Comparison of ENCODE assay signal across 24 cellular contexts in the genomic region with DNA sequence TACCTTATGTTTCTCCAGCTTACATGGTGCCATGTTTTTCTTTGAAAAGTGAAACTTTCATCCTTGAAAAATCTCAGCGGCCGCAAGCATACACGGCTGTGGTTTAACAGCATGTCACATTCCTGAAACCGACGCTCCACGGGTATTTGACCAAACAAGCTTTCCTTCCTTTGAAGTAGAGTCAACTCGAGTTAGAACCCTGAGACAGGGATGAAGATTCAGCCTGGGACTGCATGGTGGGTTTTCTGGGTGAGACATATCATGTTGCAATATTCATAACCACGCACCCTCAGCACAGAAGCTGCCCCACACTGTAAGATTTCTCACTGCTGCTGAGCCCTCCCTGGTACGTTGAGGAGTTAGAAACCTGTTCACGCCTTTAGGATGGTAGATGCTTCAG. TPM values are rescaled to one million over a fixed set of nuclear protein-coding genes. Genes with fewer than 3 reads are reported as not detected.
DNase-seq lines count a peak whose midpoint lies in the region; ATAC-seq and TF ChIP-seq lines count a peak whose summit lies in the region.
"Had no signal": no experiment of that assay in that cellular context is flagged by ENCODE, and none has a peak within 500 bp of the region (broad histone marks: within the 10 kb centered on the region; RNA-seq: fewer than 3 reads in every experiment).

No MANE protein-coding gene starts in this region.

- H3K9me3 Mint-ChIP-seq in endothelial cell (ENCODE audit: unreplicated experiment) = no peaks in the 10 kb centered on the region
- H3K9me3 Mint-ChIP-seq: activated CD4-positive, alpha-beta memory T cell treated with anti-CD3 and anti-CD28 coated beads for 36 hours; effector memory CD8-positive, alpha-beta T cell had no signal

- H3K9me3 ChIP-seq in SJCRH30 (replicated peaks) = no peaks in the 10 kb centered on the region
- H3K9me3 ChIP-seq in esophagus muscularis mucosa = no peaks in the 10 kb centered on the region
- H3K9me3 ChIP-seq: uterus had no signal

- TF ChIP-seq POLR2A in esophagus muscularis mucosa (IDR thresholded peaks at IDR 0.05; ENCODE audit: low read depth) = no peak

- peak; percentile 18 for DNase-seq in EH (ENCODE audit: low read depth)
- peak; percentile 34 to 54 for DNase-seq in SJCRH30
- DNase-seq in esophagus muscularis mucosa (ENCODE audit: extremely low spot score) = peak; percentile 74
- peak; percentile 63 for DNase-seq in non-pigmented ciliary epithelial cell (ENCODE audit: low read depth)
- no peak for DNase-seq in DMS53 (lab: John Stamatoyannopoulos, UW)
- no peak for DNase-seq in NCI-H2029 (lab: John Stamatoyannopoulos, UW)
- no peak for DNase-seq in endothelial cell (ENCODE audit: low spot score)
- DNase-seq: activated CD4-positive, alpha-beta memory T cell treated with anti-CD3 and anti-CD28 coated beads for 36 hours; activated CD4-positive, CD25-positive, alpha-beta regulatory T cell; activated naive CD4-positive, alpha-beta T cell; activated T-cell treated with anti-CD3 and anti-CD28 coated beads for 4 hours; effector memory CD8-positive, alpha-beta T cell; glutamatergic neuron; MV-4-11; NCI-H1694; NCI-H69; RPMI8226; T-helper 9 cell; uterus had no signal

- H3K4me3 Mint-ChIP-seq in endothelial cell (ENCODE audit: unreplicated experiment) = no peak overlapping the region
- H3K4me3 Mint-ChIP-seq: activated CD4-positive, alpha-beta memory T cell treated with anti-CD3 and anti-CD28 coated beads for 36 hours; effector memory CD8-positive, alpha-beta T cell had no signal

- TF ChIP-seq EP300 in esophagus muscularis mucosa (IDR thresholded peaks at IDR 0.05) = no peak

- H3K36me3 Mint-ChIP-seq in endothelial cell (ENCODE audit: low read depth, unreplicated experiment) = no peaks in the 10 kb centered on the region
- H3K36me3 Mint-ChIP-seq: activated CD4-positive, alpha-beta memory T cell treated with anti-CD3 and anti-CD28 coated beads for 36 hours had no signal

- 60% methylated on average over 10 of the region's 10 CpGs for WGBS in esophagus muscularis mucosa

- H3K4me1 ChIP-seq in SJCRH30 (no peaks in the 10 kb centered on the region; the same call in 1 of the 2 replicates), esophagus muscularis mucosa (peaks cover 0 to 8% (median 4%) of the 10 kb centered on the region in 4 donors)
- H3K4me1 ChIP-seq: uterus had no signal

- H3K36me3 ChIP-seq in SJCRH30 (no peaks in the 10 kb centered on the region), esophagus muscularis mucosa (no peaks in the 10 kb centered on the region)
- H3K36me3 ChIP-seq: uterus had no signal

- H3K27me3 ChIP-seq in SJCRH30 (no peaks in the 10 kb centered on the region), esophagus muscularis mucosa (peaks cover 0 to 31% (median 0%) of the 10 kb centered on the region in 4 donors)

- no peak overlapping the region for H3K27ac ChIP-seq in SJCRH30
- H3K27ac ChIP-seq in esophagus muscularis mucosa (replicated peaks in 1 of 4) = no peak overlapping the region
- H3K27ac ChIP-seq: C4-2B, KMS-11, uterus had no signal

- no peak overlapping the region for H3K27ac Mint-ChIP-seq in endothelial cell (ENCODE audit: unreplicated experiment)
- H3K27ac Mint-ChIP-seq: activated CD4-positive, alpha-beta memory T cell treated with anti-CD3 and anti-CD28 coated beads for 36 hours; effector memory CD8-positive, alpha-beta T cell had no signal

- H3K4me3 ChIP-seq in SJCRH30 (no peak overlapping the region; the same call in 1 of the 2 replicates), esophagus muscularis mucosa (no peak overlapping the region)
- H3K4me3 ChIP-seq: uterus had no signal

- TF ChIP-seq CTCF in esophagus muscularis mucosa (IDR thresholded peaks at IDR 0.05) (no peak), endothelial cell (IDR thresholded peaks at IDR 0.05; ENCODE audit: unreplicated experiment) (no peak)

- no peak for ATAC-seq in HG02981 (IDR thresholded peaks at IDR 0.05; ENCODE audit: unreplicated experiment)
- ATAC-seq: effector memory CD8-positive, alpha-beta T cell; left lobe of liver had no signal

- peaks cover 28% of the 10 kb centered on the region for H3K4me1 Mint-ChIP-seq in endothelial cell (ENCODE audit: unreplicated experiment)

- H3K27me3 Mint-ChIP-seq in endothelial cell (ENCODE audit: unreplicated experiment) = peaks cover 6% of the 10 kb centered on the region

- intact Hi-C loops in esophagus muscularis mucosa (cut with DNase I) = loop anchor here (2.0 to 10.0 kb wide), 2 partner anchors 207 to 273 kb away; no protein-coding TSS in a partner anchor

RNA-seq across cellular contexts. Expression of gene CYP26A1, which starts 8.1 kb away (rescaled TPM):
- not detected in 2 replicates for total RNA-seq in SJCRH30 (2014; rRNA removed; shearing (Covaris generic))
- total RNA-seq in esophagus muscularis mucosa (not detected), endothelial cell (ENCODE audit: unreplicated experiment) (0.64 TPM)
- total RNA-seq: activated CD4-positive, alpha-beta memory T cell treated with anti-CD3 and anti-CD28 coated beads for 36 hours; posterior vena cava had no signal

RNA-seq across cellular contexts. Expression of gene CYP26C1, which starts 21.2 kb away (rescaled TPM):
- total RNA-seq in SJCRH30 (2014; rRNA removed; shearing (Covaris generic)) = not detected in 2 replicates
- total RNA-seq in esophagus muscularis mucosa (under 1 TPM in 3 of 4 donors, not detected in 1; under 0.01 to 0.39 (median under 0.01) TPM), endothelial cell (ENCODE audit: unreplicated experiment) (0.31 TPM)
- total RNA-seq: activated CD4-positive, alpha-beta memory T cell treated with anti-CD3 and anti-CD28 coated beads for 36 hours had no signal

Comparison
In these comparisons a context has a peak if more than half of its experiments do, and no peak if none do; other contexts are left out.
1. DNase-seq: peak in EH (single experiment), SJCRH30 (2 of 2), esophagus muscularis mucosa (single experiment) and non-pigmented ciliary epithelial cell (single experiment); none in DMS53 (single experiment), NCI-H2029 (single experiment) and endothelial cell (single experiment).